9 cellular contexts compared by ENCODE assay signal in the genomic region with DNA sequence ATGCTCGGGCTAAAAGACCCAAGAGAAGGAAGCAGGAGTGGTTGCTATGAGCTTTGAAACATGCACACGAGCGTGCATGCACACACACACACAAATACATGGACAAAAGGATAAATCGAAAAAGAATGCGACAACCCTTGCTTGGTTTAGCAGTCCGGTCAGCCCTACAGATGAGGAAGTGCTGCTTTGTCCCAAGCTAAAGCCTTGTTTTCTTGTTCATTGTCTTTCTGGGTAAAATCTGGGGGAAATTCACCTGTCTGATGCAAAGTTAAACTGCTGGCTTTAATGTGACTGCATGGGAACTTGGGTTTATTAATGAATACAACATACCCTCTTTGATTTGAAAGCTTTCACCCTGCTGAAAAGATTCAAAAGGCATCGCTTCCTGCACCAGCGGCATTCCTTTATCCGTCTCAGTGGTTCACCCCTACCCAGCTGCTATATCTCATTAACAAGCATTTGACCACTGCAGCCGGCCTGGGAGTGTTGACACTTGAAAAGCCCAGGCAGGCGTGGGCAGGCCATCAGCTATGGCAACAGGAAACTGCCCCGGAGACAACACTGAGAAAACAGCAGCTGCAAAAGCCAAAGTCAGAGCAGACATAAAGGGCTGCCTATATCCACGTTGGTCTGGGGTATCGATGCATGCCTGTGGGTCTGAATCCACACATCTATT.
DNase-seq lines count a peak whose midpoint lies in the region; ATAC-seq and TF ChIP-seq lines count a peak whose summit lies in the region.
"Had no signal": no experiment of that assay in that cellular context is flagged by ENCODE, and none has a peak within 500 bp of the region (broad histone marks: within the 10 kb centered on the region; RNA-seq: fewer than 3 reads in every experiment).

No MANE protein-coding gene starts in this region.

- no peaks in the 10 kb centered on the region for H3K27me3 ChIP-seq in iPS-20b (ENCODE audit: insufficient read depth, low read length)

- no peak overlapping the region for H3K4me3 Mint-ChIP-seq in immature natural killer cell
- H3K4me3 Mint-ChIP-seq: activated B cell treated with CpG ODN at 0.5 μM for 24 hours had no signal

- TF ChIP-seq CTCF in astrocyte of the cerebellum (IDR thresholded peaks at IDR 0.05; ENCODE audit: low read depth, low read length, missing control alignments) = no peak

- H3K36me3 Mint-ChIP-seq in activated naive CD4-positive, alpha-beta T cell treated with anti-CD3 and anti-CD28 coated beads, Interleukin-2, amount 50 U/mL, for 72 hours = no peaks in the 10 kb centered on the region
- no peaks in the 10 kb centered on the region for H3K36me3 Mint-ChIP-seq in immature natural killer cell

- H3K36me3 ChIP-seq in iPS-20b (ENCODE audit: insufficient read depth, low read depth, low read length) = no peaks in the 10 kb centered on the region

- no peak overlapping the region for H3K4me3 ChIP-seq in astrocyte of the cerebellum (ENCODE audit: low read depth, low read length)
- H3K4me3 ChIP-seq in iPS-20b (ENCODE audit: low read length) = peak overlapping the region; percentile 30; the same call in 1 of the 2 replicates

- DNase-seq in NCI-H1105 (lab: John Stamatoyannopoulos, UW) = peak; percentile 55
- DNase-seq in astrocyte of the cerebellum (ENCODE audit: low read depth) = peak; percentile 39
- DNase-seq in substantia nigra (lab: John Stamatoyannopoulos, UW) = peak in 31 of 49 donors; percentile 4 to 60 (median 21)
- DNase-seq in DMS79 treated with DMSO at 0.1 percent for 48 hours (lab: John Stamatoyannopoulos, UW) = no peak
- no peak for DNase-seq in activated naive CD4-positive, alpha-beta T cell treated with anti-CD3 and anti-CD28 coated beads, Interleukin-2, amount 50 U/mL, for 72 hours (ENCODE audit: low spot score in 2 of 2)
- no peak for DNase-seq in NCI-H2171 (lab: John Stamatoyannopoulos, UW)
- DNase-seq in immature natural killer cell = no peak
- DNase-seq: activated B cell treated with CpG ODN at 0.5 μM for 24 hours had no signal

- H3K27me3 Mint-ChIP-seq in immature natural killer cell (ENCODE audit: low read depth in 3 of 3) = peaks cover 0 to 3% (median 1%) of the 10 kb centered on the region in 3 donors
- H3K27me3 Mint-ChIP-seq: activated B cell treated with CpG ODN at 0.5 μM for 24 hours had no signal

- peak overlapping the region; percentile 52; the same call in 1 of the 2 replicates for H3K9ac ChIP-seq in iPS-20b (ENCODE audit: low read depth, low read length)

- H3K9me3 ChIP-seq in iPS-20b (ENCODE audit: insufficient read depth, low read depth, low read length) = peaks cover 2% of the 10 kb centered on the region; the same call in 1 of the 2 replicates

- H3K4me1 Mint-ChIP-seq in immature natural killer cell = peaks cover 4 to 7% of the 10 kb centered on the region in 2 donors
- H3K4me1 Mint-ChIP-seq: activated B cell treated with CpG ODN at 0.5 μM for 24 hours had no signal

- ATAC-seq in activated naive CD4-positive, alpha-beta T cell treated with anti-CD3 and anti-CD28 coated beads, Interleukin-2, amount 50 U/mL, for 72 hours = no peak

- H3K9me3 Mint-ChIP-seq in activated naive CD4-positive, alpha-beta T cell treated with anti-CD3 and anti-CD28 coated beads, Interleukin-2, amount 50 U/mL, for 72 hours = no peaks in the 10 kb centered on the region
- H3K9me3 Mint-ChIP-seq in immature natural killer cell = no peaks in the 10 kb centered on the region

- peaks cover 22% of the 10 kb centered on the region; the same call in 1 of the 2 replicates for H3K4me1 ChIP-seq in iPS-20b (ENCODE audit: insufficient read depth, low read length)

- in situ Hi-C loops in astrocyte of the cerebellum (cut with HindIII; ENCODE audit: low sequenced_read_pairs) = loop anchor here (25.0 kb wide), 1 partner anchor 555 kb away; a partner anchor contains a TSS

- H3K27ac Mint-ChIP-seq in activated naive CD4-positive, alpha-beta T cell treated with anti-CD3 and anti-CD28 coated beads, Interleukin-2, amount 50 U/mL, for 72 hours = no peak overlapping the region
- H3K27ac Mint-ChIP-seq in immature natural killer cell = no peak overlapping the region
- H3K27ac Mint-ChIP-seq: activated B cell treated with CpG ODN at 0.5 μM for 24 hours had no signal

- H3K27ac ChIP-seq in iPS-20b (ENCODE audit: low read length) = peak overlapping the region; percentile 41
- H3K27ac ChIP-seq in substantia nigra (ENCODE audit: low read depth, low read length, poor library complexity, severe bottlenecking) = no peak overlapping the region

Comparison
In these comparisons a context has a peak if more than half of its experiments do, and no peak if none do; other contexts are left out.
1. DNase-seq: peak in NCI-H1105 (single experiment), astrocyte of the cerebellum (single experiment) and substantia nigra (31 of 49); none in DMS79 treated with DMSO at 0.1 percent for 48 hours (single experiment), activated naive CD4-positive, alpha-beta T cell treated with anti-CD3 and anti-CD28 coated beads, Interleukin-2, amount 50 U/mL, for 72 hours (0 of 2), NCI-H2171 (single experiment) and immature natural killer cell (0 of 3).